Comparison of ENCODE assay signal across 20 cellular contexts in the genomic region with DNA sequence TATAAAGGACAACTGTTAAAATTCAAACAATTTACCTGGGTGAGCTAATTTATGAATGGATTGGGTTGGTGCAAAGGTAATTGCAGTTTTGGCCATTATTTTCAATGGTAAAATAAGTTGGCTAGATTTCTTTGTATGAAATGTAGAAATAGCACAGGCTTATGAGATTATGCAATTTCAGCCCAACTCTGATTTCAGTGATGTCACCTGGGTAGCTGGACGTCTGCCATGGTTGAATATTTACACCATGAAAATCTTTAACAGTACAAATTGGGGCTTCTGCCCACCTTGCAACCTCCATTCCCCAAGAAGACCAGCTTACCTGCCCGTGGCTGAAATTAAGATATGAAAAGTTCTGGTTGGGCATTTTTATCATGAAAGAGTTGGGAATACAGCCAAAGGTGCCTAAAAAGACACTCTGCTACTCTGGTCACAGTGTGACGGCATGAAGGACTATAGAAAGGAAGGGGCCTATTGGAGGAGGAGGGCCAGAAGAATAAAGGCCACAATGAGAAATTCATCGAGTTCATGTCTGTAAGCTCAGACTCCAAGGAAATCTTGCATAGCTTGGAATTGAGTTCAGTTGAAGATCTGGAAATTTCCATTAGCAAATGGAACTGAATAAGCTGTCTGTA. TPM values are rescaled to one million over a fixed set of nuclear protein-coding genes. Genes with fewer than 3 reads are reported as not detected.
"Had no signal": no experiment of that assay in that cellular context is flagged by ENCODE, and none has a peak within 500 bp of the region (broad histone marks: within the 10 kb centered on the region; RNA-seq: fewer than 3 reads in every experiment).

No MANE protein-coding gene starts in this region.

- DNase-seq: activated B cell treated with CpG ODN at 0.5 μM for 24 hours; activated CD4-positive, alpha-beta T cell treated with anti-CD3 and anti-CD28 coated beads, Interleukin-2, amount 50 U/mL, for 1 hour; activated CD8-positive, alpha-beta memory T cell treated with anti-CD3 and anti-CD28 coated beads, Interleukin-2, amount 10 ng/mL, durations not matched to agents 7 days and 5 days; activated CD8-positive, alpha-beta T cell treated with anti-CD3 and anti-CD28 coated beads, Interleukin-2, amount 10 ng/mL, durations not matched to agents 7 days and 5 days; activated naive CD4-positive, alpha-beta T cell treated with Interleukin-2 at 50 U/mL for 16 hours; activated T-cell treated with anti-CD3 and anti-CD28 coated beads, Interleukin-2, amount 50 U/mL, for 48 hours; aorta; foreskin melanocyte; left ventricle myocardium inferior; naive thymus-derived CD8-positive, alpha-beta T cell; nucleus accumbens; spleen; stimulated activated naive CD4-positive, alpha-beta T cell treated with Interleukin-2 at 50 U/mL for 16 hours; T-helper 1 cell; trophoblast cell; uterus had no signal

- H3K27ac ChIP-seq: esophagus muscularis mucosa, left ventricle myocardium inferior, right atrium auricular region, spleen, uterus had no signal

- H3K4me3 ChIP-seq: esophagus muscularis mucosa, left ventricle myocardium inferior, right atrium auricular region, spleen, uterus had no signal

- ATAC-seq: activated CD8-positive, alpha-beta memory T cell treated with anti-CD3 and anti-CD28 coated beads, Interleukin-2, amount 10 ng/mL, durations not matched to agents 7 days and 5 days; activated CD8-positive, alpha-beta T cell treated with anti-CD3 and anti-CD28 coated beads, Interleukin-2, amount 10 ng/mL, durations not matched to agents 7 days and 5 days; naive thymus-derived CD8-positive, alpha-beta T cell had no signal

- H3K27me3 ChIP-seq: esophagus muscularis mucosa, right atrium auricular region, uterus had no signal

- H3K36me3 ChIP-seq: esophagus muscularis mucosa, left ventricle myocardium inferior, right atrium auricular region, spleen, uterus had no signal

- H3K4me1 ChIP-seq: esophagus muscularis mucosa, left ventricle myocardium inferior, right atrium auricular region, spleen, uterus had no signal

- FAIRE-seq: endothelial cell of umbilical vein, islet of Langerhans had no signal

- H3K9me3 ChIP-seq: esophagus muscularis mucosa, left ventricle myocardium inferior, right atrium auricular region, spleen, uterus had no signal

RNA-seq across cellular contexts. Expression of a gene that starts 29.7 kb away (rescaled TPM):
- total RNA-seq: activated B cell treated with CpG ODN at 0.5 μM for 24 hours; activated CD8-positive, alpha-beta memory T cell treated with anti-CD3 and anti-CD28 coated beads, Interleukin-2, amount 10 ng/mL, durations not matched to agents 7 days and 5 days; activated CD8-positive, alpha-beta T cell treated with anti-CD3 and anti-CD28 coated beads, Interleukin-2, amount 10 ng/mL, durations not matched to agents 7 days and 5 days; endothelial cell of umbilical vein; naive thymus-derived CD8-positive, alpha-beta T cell had no signal
- polyA plus RNA-seq: endothelial cell of umbilical vein; naive thymus-derived CD8-positive, alpha-beta T cell had no signal
